ENCODE assay signal across 11 cellular contexts in the genomic region with DNA sequence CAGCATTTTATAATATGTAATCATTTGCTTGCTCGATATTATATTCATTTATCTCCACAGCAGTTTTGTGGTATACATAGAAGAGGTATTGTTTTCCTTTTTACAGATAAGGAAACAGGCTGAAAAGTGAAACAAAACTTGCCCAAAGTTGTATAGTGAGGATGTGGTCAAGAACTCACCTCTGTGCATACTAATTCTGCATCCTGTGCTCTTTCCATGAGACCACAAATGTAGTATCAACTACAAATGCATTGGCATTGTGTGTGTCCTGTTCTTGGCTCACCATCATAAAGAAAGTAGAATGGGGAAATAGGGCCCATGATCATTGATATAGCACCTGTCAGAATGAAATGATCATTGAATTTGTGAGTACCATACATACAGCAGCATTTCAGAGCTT.
A peak's percentile ranks its signal among the peaks of the same experiment; 100 is the strongest.
DNase-seq lines count a peak whose midpoint lies in the region; ATAC-seq and TF ChIP-seq lines count a peak whose summit lies in the region.
"Had no signal": no experiment of that assay in that cellular context is flagged by ENCODE, and none has a peak within 500 bp of the region (broad histone marks: within the 10 kb centered on the region; RNA-seq: fewer than 3 reads in every experiment).

No MANE protein-coding gene starts in this region.

- ATAC-seq in GM18907 (IDR thresholded peaks at IDR 0.05; ENCODE audit: unreplicated experiment) (peak; percentile 100), GM21529 (IDR thresholded peaks at IDR 0.05; ENCODE audit: unreplicated experiment) (peak; percentile 98), HG03280 (IDR thresholded peaks at IDR 0.05; ENCODE audit: unreplicated experiment) (peak; percentile 85)

- TF ChIP-seq CTCF in uterus (IDR thresholded peaks at IDR 0.05), result no peak

- no peak for TF ChIP-seq POLR2A in uterus (IDR thresholded peaks at IDR 0.05)

- DNase-seq in kidney tubule cell (ENCODE audit: low spot score) (peak; percentile 15), NCI-H2227 treated with DMSO at 0.1 percent for 48 hours (lab: John Stamatoyannopoulos, UW) (no peak), DMS53 (lab: John Stamatoyannopoulos, UW) (no peak), uterus (no peak)
- DNase-seq: head of caudate nucleus; stimulated activated CD4-positive, alpha-beta T cell treated with anti-CD3 and anti-CD28 coated beads, Interleukin-2, amount 100 ng/mL, for 48 hours had no signal

- no peaks in the 10 kb centered on the region for H3K9me3 ChIP-seq in uterus

- no peaks in the 10 kb centered on the region for H3K4me1 ChIP-seq in uterus
- H3K4me1 ChIP-seq: neural progenitor cell had no signal

- no peak overlapping the region for H3K4me3 ChIP-seq in uterus
- H3K4me3 ChIP-seq: neural progenitor cell had no signal

- H3K27me3 ChIP-seq in uterus, result no peaks in the 10 kb centered on the region
- H3K27me3 ChIP-seq: neural progenitor cell had no signal

- H3K36me3 ChIP-seq in uterus, result no peaks in the 10 kb centered on the region
- H3K36me3 ChIP-seq: neural progenitor cell had no signal

- no peak overlapping the region for H3K27ac ChIP-seq in uterus
- H3K27ac ChIP-seq: neural progenitor cell, VCaP had no signal

- intact Hi-C loops in uterus (cut with DNase I; ENCODE audit: low total_unique reads), result no loop called here
